8 cellular contexts compared by ENCODE assay signal in genomic region chr4:35021222-35021621, GRCh38.
DNase-seq lines count a peak whose midpoint lies in the region; ATAC-seq and TF ChIP-seq lines count a peak whose summit lies in the region.
"Not testable (repeated sequence)": the region's sequence is repeated elsewhere in the genome, so short reads cannot be mapped to it uniquely, and the experiment has no call there.

No MANE protein-coding gene starts in this region.

- peak overlapping the region; percentile 73 for H2AFZ ChIP-seq in HCT116 (ENCODE audit: low read depth, low read length, poor library complexity, severe bottlenecking)
- H2AFZ ChIP-seq in fibroblast of lung (ENCODE audit: low read length), result not testable (repeated sequence)

- intact Hi-C loops in HCT116 (cut with micrococcal nuclease), result not testable (repeated sequence)

- H3K27ac ChIP-seq in HCT116 (ENCODE audit: low read depth, low read length); fibroblast of lung (ENCODE audit: insufficient read depth, low read length): not testable (repeated sequence)
- peak overlapping the region; percentile 56; the same call in 1 of the 2 replicates for H3K27ac ChIP-seq in SJSA1

- not testable (repeated sequence) for H3K79me2 ChIP-seq in HCT116 (ENCODE audit: insufficient read depth, low read length); fibroblast of lung (ENCODE audit: control insufficient read depth, insufficient read depth, low read length)

- not testable (repeated sequence) for H3K9me2 ChIP-seq in HCT116 (ENCODE audit: insufficient read depth)

- TF ChIP-seq CTCF in HCT116 (IDR thresholded peaks at IDR 0.05 in 2 of 3, conservative IDR thresholded peaks at IDR 0.05 in 1 of 3; ENCODE audit: borderline replicate concordance in 1 of 3, insufficient read depth in 1 of 3, low read depth in 2 of 3, low read length in 2 of 3); astrocyte of the spinal cord (IDR thresholded peaks at IDR 0.05; ENCODE audit: low read depth, low read length); fibroblast of lung (conservative IDR thresholded peaks at IDR 0.05 in 1 of 2, IDR thresholded peaks at IDR 0.05 in 1 of 2; ENCODE audit: low read depth in 1 of 2, low read length in 2 of 2): not testable (repeated sequence)

- in situ Hi-C loops in Caki2 (cut with HindIII; ENCODE audit: low pct_unique_long_range_greater_than_20kb, low sequenced_read_pairs); astrocyte of the spinal cord (cut with HindIII; ENCODE audit: low sequenced_read_pairs): not testable (repeated sequence)

- DNase-seq in Caki2 (ENCODE audit: low read depth), result peak; percentile 71
- DNase-seq in HCT116 (ENCODE audit: low read depth, low spot score), result peak; percentile 66
- peak; percentile 50 for DNase-seq in MG63
- peak; percentile 47 to 63 for DNase-seq in SJSA1 (ENCODE audit: low read depth in 1 of 2, low spot score in 2 of 2)
- DNase-seq in astrocyte of the spinal cord (ENCODE audit: low read depth, low spot score), result peak; percentile 69
- peak; percentile 1 to 90 for DNase-seq in fibroblast of lung (ENCODE audit: low read depth in 2 of 2)
- peak; percentile 88 for DNase-seq in kidney tubule cell (ENCODE audit: low spot score)
- DNase-seq in skeletal muscle cell (ENCODE audit: low read depth), result peak; percentile 1

- peak; percentile 69 for ATAC-seq in HCT116

- not testable (repeated sequence) for H3K36me3 ChIP-seq in HCT116 (ENCODE audit: control insufficient read depth in 1 of 2, insufficient read depth in 2 of 2, low read length in 2 of 2); MG63; SJSA1; fibroblast of lung (ENCODE audit: control insufficient read depth, insufficient read depth, low read length)

- H3K9me3 ChIP-seq in HCT116 (ENCODE audit: control insufficient read depth in 1 of 2, insufficient read depth in 1 of 2, low read depth in 1 of 2, low read length in 2 of 2); MG63; SJSA1 (replicated peaks); fibroblast of lung (ENCODE audit: control insufficient read depth, insufficient read depth, low read depth, low read length): not testable (repeated sequence)

- TF ChIP-seq RAD21 in HCT116 (IDR thresholded peaks at IDR 0.05; ENCODE audit: low read depth), result not testable (repeated sequence)

- CTCF ChIA-PET in HCT116 (lab: Charles Lee), result not testable (repeated sequence)

- peaks cover 0 to 20% of the 10 kb centered on the region in 2 experiments; a peak in 3 of 4 replicates for H3K4me1 ChIP-seq in HCT116 (ENCODE audit: control insufficient read depth in 1 of 2, insufficient read depth in 2 of 2, low read length in 2 of 2)
- not testable (repeated sequence) for H3K4me1 ChIP-seq in SJSA1 (replicated peaks); fibroblast of lung (ENCODE audit: control insufficient read depth, extremely low read depth, insufficient read depth, low read length)

- H3K4me2 ChIP-seq in HCT116 (ENCODE audit: low read length), result peak overlapping the region; percentile 75
- not testable (repeated sequence) for H3K4me2 ChIP-seq in fibroblast of lung (ENCODE audit: extremely low read depth, insufficient read depth, low read length)

- not testable (repeated sequence) for H3K27me3 ChIP-seq in HCT116 (ENCODE audit: insufficient read depth, low read length); MG63; SJSA1 (replicated peaks); fibroblast of lung (ENCODE audit: control insufficient read depth, insufficient read depth, low read length)

- not testable (repeated sequence) for BruUV-seq in HCT116 (replicated peaks; lab: Mats Ljungman, UMichigan)

- POLR2A ChIA-PET in HCT116 (lab: Charles Lee), result not testable (repeated sequence)

- RAD21 ChIA-PET in HCT116 (lab: Charles Lee; ENCODE audit: low non-redundant PET in 1 of 2, low total read pairs in 2 of 2, uncharacterized antibody in 2 of 2, unreplicated experiment in 2 of 2), result not testable (repeated sequence)

- not testable (repeated sequence) for TF ChIP-seq POLR2A in HCT116 (IDR thresholded peaks at IDR 0.05; ENCODE audit: borderline replicate concordance, extremely low read depth, insufficient read depth, insufficient read length)

- H3K9ac ChIP-seq in HCT116 (ENCODE audit: low read length), result 0 out of 2 replicates have a peak overlapping the region, but pooled peaks have one; percentile 34
- H3K9ac ChIP-seq in fibroblast of lung (ENCODE audit: insufficient read depth, low read length), result not testable (repeated sequence)

- peak overlapping the region; percentile 5 to 37; a peak in 3 of 4 replicates for H3K4me3 ChIP-seq in HCT116 (replicated peaks in 1 of 2; ENCODE audit: low read depth in 1 of 2, low read length in 2 of 2)
- H3K4me3 ChIP-seq in MG63; SJSA1; astrocyte of the spinal cord (ENCODE audit: low read depth, low read length); fibroblast of lung (replicated peaks in 1 of 4; ENCODE audit: control extremely low read depth in 1 of 4, insufficient read depth in 1 of 4, low read depth in 3 of 4, low read length in 4 of 4); skeletal muscle cell (ENCODE audit: low read depth, low read length): not testable (repeated sequence)

- H4K20me1 ChIP-seq in HCT116 (ENCODE audit: insufficient read depth); fibroblast of lung (ENCODE audit: control insufficient read depth, extremely low read depth, insufficient read depth, low read length): not testable (repeated sequence)

TF ChIP-seq in HCT116, 20 proteins besides CTCF, POLR2A, EP300 and RAD21:
- TF ChIP-seq FOSL1 (IDR thresholded peaks at IDR 0.05; ENCODE audit: low read depth) (peak; percentile 62), CBX3 (IDR thresholded peaks at IDR 0.05; ENCODE audit: low read depth) (peak; percentile 61; the same call in 1 of the 2 replicates), JUND (IDR thresholded peaks at IDR 0.05) (peak; percentile 55)

Comparison
In these comparisons a context has a peak if more than half of its experiments do, and no peak if none do; other contexts are left out.
1. DNase-seq: peak in every context shown above with its lines; median percentile 88 in kidney tubule cell; 71 in Caki2; 69 in astrocyte of the spinal cord; 66 in HCT116; 55 in SJSA1; 50 in MG63; 46 in fibroblast of lung; 1 in skeletal muscle cell.